Comparison of ENCODE assay signal across 8 cellular contexts in genomic region chr1:156445789-156446263, GRCh38. TPM values are rescaled to one million over a fixed set of nuclear protein-coding genes. Genes with fewer than 3 reads are reported as not detected.
A peak's percentile ranks its signal among the peaks of the same experiment; 100 is the strongest.
DNase-seq lines count a peak whose midpoint lies in the region; ATAC-seq, FAIRE-seq and TF ChIP-seq lines count a peak whose summit lies in the region.

No MANE protein-coding gene starts in this region.

- POLR2A ChIA-PET in BJ (lab: Charles Lee), result interaction anchor here (0.6 to 1.2 kb wide), 2 partner anchors 59 to 60 kb away, joined by 4 read pairs; no protein-coding TSS in a partner anchor
- POLR2A ChIA-PET in HepG2 (lab: Yijun Ruan, JAX), result interaction anchor here (0.7 to 1.8 kb wide), 8 partner anchors 12 to 163 kb away, joined by 3 to 21 read pairs (median 4); partner anchors contain the start of gene SMG5

- peak overlapping the region; percentile 44 for H3K4me3 Mint-ChIP-seq in chondrocyte (ENCODE audit: unreplicated experiment)

- TF ChIP-seq POLR2A in HepG2 (IDR thresholded peaks at IDR 0.05; ENCODE audit: insufficient read depth in 1 of 2, low read depth in 2 of 2, low read length in 2 of 2), result no peak

- no peak overlapping the region for H3K27ac Mint-ChIP-seq in chondrocyte (ENCODE audit: unreplicated experiment)

- TF ChIP-seq CTCF in BJ (IDR thresholded peaks at IDR 0.05; ENCODE audit: insufficient read depth, low read depth, low read length) (peak; percentile 98), chondrocyte (IDR thresholded peaks at IDR 0.05) (peak; percentile 94), HepG2 (CRISPR knock-in tag; IDR thresholded peaks at IDR 0.05) (peak; percentile 96)

- no peaks in the 10 kb centered on the region for H3K9me3 ChIP-seq in HepG2 (ENCODE audit: low read length)

- no peak overlapping the region for H3K27ac ChIP-seq in HepG2 (ENCODE audit: extremely low read length, insufficient read depth, low read length)

- H4K20me1 ChIP-seq in HepG2 (ENCODE audit: insufficient read depth, low read length), result no peaks in the 10 kb centered on the region; the same call in 1 of the 2 replicates

- peak; percentile 93 for TF ChIP-seq RAD21 in HepG2 (CRISPR knock-in tag; IDR thresholded peaks at IDR 0.05)

- BruUV-seq in HepG2 (replicated peaks; lab: Mats Ljungman, UMichigan), result no TSS peak

- peak; percentile 92 for FAIRE-seq in HepG2 (lab: Jason Lieb, UNC)

- intact Hi-C loops in HepG2 (cut with micrococcal nuclease; ENCODE audit: unreplicated experiment), result no loop called here

- H3K4me1 ChIP-seq in HepG2 (ENCODE audit: insufficient read depth, low read length), result no peaks in the 10 kb centered on the region

- peak; percentile 58 for ATAC-seq in HG02798 (IDR thresholded peaks at IDR 0.05; ENCODE audit: poor library complexity, unreplicated experiment)
- ATAC-seq in HepG2, result peak; percentile 98
- ATAC-seq in GM18520 (IDR thresholded peaks at IDR 0.05; ENCODE audit: unreplicated experiment), result no peak

- no peak overlapping the region for H2AFZ ChIP-seq in HepG2 (ENCODE audit: low read length)

- CTCF ChIA-PET in BJ (lab: Yijun Ruan, JAX), result interaction anchor here (0.5 to 2.9 kb wide), 53 partner anchors 9 to 353 kb away, joined by 3 to 172 read pairs (median 4); partner anchors contain the start of genes GPATCH4 and NAXE
- CTCF ChIA-PET in HepG2 (lab: Yijun Ruan, JAX; ENCODE audit: low intra/inter-chr PET ratio, low total read pairs), result interaction anchor here (1.6 to 3.9 kb wide), 3 partner anchors 57 to 89 kb away, joined by 3 to 76 read pairs (median 26); no protein-coding TSS in a partner anchor

- H3K9ac ChIP-seq in HepG2 (ENCODE audit: insufficient read depth, low read depth, low read length), result no peak overlapping the region

- H3K4me3 ChIP-seq in BJ (ENCODE audit: low read depth, low read length) (no peak overlapping the region), HepG2 (replicated peaks in 1 of 3; ENCODE audit: insufficient read depth in 1 of 3, low read depth in 2 of 3, low read length in 3 of 3) (peak overlapping the region in 1 of 3 experiments; percentile 30; a peak in 1 of 6 replicates)

- peak overlapping the region; percentile 73 for H3K4me2 ChIP-seq in HepG2 (ENCODE audit: low read depth, low read length)

- TF ChIP-seq EP300 in HepG2 (IDR thresholded peaks at IDR 0.05; ENCODE audit: low read depth in 2 of 2, low read length in 2 of 2), result no peak
- TF ChIP-seq EP300 in HepG2 (CRISPR knock-in tag; IDR thresholded peaks at IDR 0.05; ENCODE audit: borderline replicate concordance), result no peak

- H3K79me2 ChIP-seq in HepG2 (ENCODE audit: insufficient read depth, low read length), result no peaks in the 10 kb centered on the region

- H3K27me3 ChIP-seq in BJ (ENCODE audit: control insufficient read depth, insufficient read depth, low read length) (peaks cover 33% of the 10 kb centered on the region), HepG2 (ENCODE audit: control insufficient read depth in 1 of 2, insufficient read depth in 2 of 2, low read length in 2 of 2) (peaks cover 0 to 30% of the 10 kb centered on the region in 2 experiments; a peak in 3 of 5 replicates)

- in situ Hi-C loops in HepG2 (cut with HindIII; ENCODE audit: extremely low pct_ligation_motif_present, low pct_unique_long_range_greater_than_20kb), result loop anchor here (10.0 kb wide), 1 partner anchor 91 kb away; no protein-coding TSS in a partner anchor

- peaks cover 5% of the 10 kb centered on the region for H3K36me3 Mint-ChIP-seq in chondrocyte (ENCODE audit: low read depth)

- H3K9me3 Mint-ChIP-seq in chondrocyte (ENCODE audit: low read depth), result no peaks in the 10 kb centered on the region

- peaks cover 5% of the 10 kb centered on the region for H3K4me1 Mint-ChIP-seq in chondrocyte (ENCODE audit: low read depth)

- no peaks in the 10 kb centered on the region for H3K36me3 ChIP-seq in BJ (ENCODE audit: control insufficient read depth, insufficient read depth, low read length)
- no peaks in the 10 kb centered on the region for H3K36me3 ChIP-seq in HepG2 (replicated peaks in 1 of 2; ENCODE audit: control insufficient read depth in 1 of 2, insufficient read depth in 2 of 2, low read length in 2 of 2)

- DNase-seq in BJ (ENCODE audit: low read depth), result peak; percentile 13
- DNase-seq in NCI-H524 treated with DMSO at 0.1 percent for 48 hours (lab: John Stamatoyannopoulos, UW), result peak; percentile 55
- DNase-seq in activated CD4-positive, alpha-beta T cell treated with anti-CD3 and anti-CD28 coated beads for 48 hours, result peak; percentile 87
- no peak for DNase-seq in chondrocyte (ENCODE audit: low spot score)
- DNase-seq in HepG2 (ENCODE audit: low spot score), result peak; percentile 83
- peak; percentile 38 to 74 (median 55) for DNase-seq in stimulated activated CD4-positive, alpha-beta T cell treated with anti-CD3 and anti-CD28 coated beads, TNF-alpha, amount 100 ng/mL, for 1 hour (ENCODE audit: low read depth in 3 of 3, low spot score in 1 of 3)

- 1% methylated on average over 11 of the region's 11 CpGs for WGBS in HepG2 (ENCODE audit: low lambda C conversion rate)

- H3K27me3 Mint-ChIP-seq in chondrocyte (ENCODE audit: low read depth), result peaks cover 53% of the 10 kb centered on the region

TF ChIP-seq in HepG2, 621 proteins besides CTCF, POLR2A, EP300 and RAD21 (continues in another document):
- no peak for TF ChIP-seq ZNF746 (CRISPR knock-in tag; IDR thresholded peaks at IDR 0.05)
- TF ChIP-seq, protein P1, sequence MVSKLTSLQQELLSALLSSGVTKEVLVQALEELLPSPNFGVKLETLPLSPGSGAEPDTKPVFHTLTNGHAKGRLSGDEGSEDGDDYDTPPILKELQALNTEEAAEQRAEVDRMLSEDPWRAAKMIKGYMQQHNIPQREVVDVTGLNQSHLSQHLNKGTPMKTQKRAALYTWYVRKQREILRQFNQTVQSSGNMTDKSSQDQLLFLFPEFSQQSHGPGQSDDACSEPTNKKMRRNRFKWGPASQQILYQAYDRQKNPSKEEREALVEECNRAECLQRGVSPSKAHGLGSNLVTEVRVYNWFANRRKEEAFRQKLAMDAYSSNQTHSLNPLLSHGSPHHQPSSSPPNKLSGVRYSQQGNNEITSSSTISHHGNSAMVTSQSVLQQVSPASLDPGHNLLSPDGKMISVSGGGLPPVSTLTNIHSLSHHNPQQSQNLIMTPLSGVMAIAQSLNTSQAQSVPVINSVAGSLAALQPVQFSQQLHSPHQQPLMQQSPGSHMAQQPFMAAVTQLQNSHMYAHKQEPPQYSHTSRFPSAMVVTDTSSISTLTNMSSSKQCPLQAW (CRISPR knock-in tag; IDR thresholded peaks at IDR 0.05), result 0 out of 2 replicates have a peak, but pooled peaks have one; percentile 29
- TF ChIP-seq, protein P2, sequence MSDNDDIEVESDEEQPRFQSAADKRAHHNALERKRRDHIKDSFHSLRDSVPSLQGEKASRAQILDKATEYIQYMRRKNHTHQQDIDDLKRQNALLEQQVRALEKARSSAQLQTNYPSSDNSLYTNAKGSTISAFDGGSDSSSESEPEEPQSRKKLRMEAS (IDR thresholded peaks at IDR 0.05), result no peak
- no peak for TF ChIP-seq ZNF629 (CRISPR knock-in tag; conservative IDR thresholded peaks at IDR 0.05)
- TF ChIP-seq ZMYM4 (CRISPR knock-in tag; IDR thresholded peaks at IDR 0.05), result no peak
- no peak for TF ChIP-seq ZFP41 (CRISPR knock-in tag; IDR thresholded peaks at IDR 0.05; ENCODE audit: borderline replicate concordance)
- peak; percentile 36; the same call in 1 of the 2 replicates for TF ChIP-seq ZNF205 (CRISPR knock-in tag; IDR thresholded peaks at IDR 0.05)
- peak; percentile 29 for TF ChIP-seq SKI (IDR thresholded peaks at IDR 0.05; ENCODE audit: partially characterized antibody)
- no peak for TF ChIP-seq ZNF329 (CRISPR knock-in tag; IDR thresholded peaks at IDR 0.05; ENCODE audit: low read depth)
- TF ChIP-seq, protein P3, sequence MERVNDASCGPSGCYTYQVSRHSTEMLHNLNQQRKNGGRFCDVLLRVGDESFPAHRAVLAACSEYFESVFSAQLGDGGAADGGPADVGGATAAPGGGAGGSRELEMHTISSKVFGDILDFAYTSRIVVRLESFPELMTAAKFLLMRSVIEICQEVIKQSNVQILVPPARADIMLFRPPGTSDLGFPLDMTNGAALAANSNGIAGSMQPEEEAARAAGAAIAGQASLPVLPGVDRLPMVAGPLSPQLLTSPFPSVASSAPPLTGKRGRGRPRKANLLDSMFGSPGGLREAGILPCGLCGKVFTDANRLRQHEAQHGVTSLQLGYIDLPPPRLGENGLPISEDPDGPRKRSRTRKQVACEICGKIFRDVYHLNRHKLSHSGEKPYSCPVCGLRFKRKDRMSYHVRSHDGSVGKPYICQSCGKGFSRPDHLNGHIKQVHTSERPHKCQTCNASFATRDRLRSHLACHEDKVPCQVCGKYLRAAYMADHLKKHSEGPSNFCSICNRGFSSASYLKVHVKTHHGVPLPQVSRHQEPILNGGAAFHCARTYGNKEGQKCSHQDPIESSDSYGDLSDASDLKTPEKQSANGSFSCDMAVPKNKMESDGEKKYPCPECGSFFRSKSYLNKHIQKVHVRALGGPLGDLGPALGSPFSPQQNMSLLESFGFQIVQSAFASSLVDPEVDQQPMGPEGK (CRISPR knock-in tag; IDR thresholded peaks at IDR 0.05), result peak; percentile 34; the same call in 1 of the 2 replicates

RNA-seq across cellular contexts. Expression of gene MEF2D, which starts 54.7 kb away (rescaled TPM):
- polyA plus RNA-seq in BJ (2011; rRNA removed) (11.7 and 15.1 TPM in 2 replicates), HepG2 (2011; rRNA removed) (3.9 and 4.8 TPM in 2 replicates)
- 16.7 and 23.6 TPM in 2 replicates for polyA minus RNA-seq in BJ (2011; rRNA and poly(A)+ RNA removed)
- total RNA-seq in chondrocyte (42.3 to 64.7 TPM (median 62.0 TPM) in 3 replicates), HepG2 (2016; rRNA removed; fragmentation: Illumina TruSeq; extraction: Trizol) (1.3 and 1.6 TPM in 2 replicates)
- total RNA-seq in HepG2 (2016; cell fraction: cytosol; rRNA removed; fragmentation: Illumina TruSeq; extraction: Trizol; ENCODE audit: low read depth), result 0.10 and 0.18 TPM in 2 replicates
- 0.94 and 1.4 TPM in 2 replicates for total RNA-seq in HepG2 (2016; cell fraction: insoluble cytoplasmic fraction; rRNA removed; fragmentation: Illumina TruSeq; extraction: Trizol)
- total RNA-seq in HepG2 (2016; cell fraction: membrane; rRNA removed; fragmentation: Illumina TruSeq; extraction: Trizol), result 0.86 and 1.1 TPM in 2 replicates
- total RNA-seq in HepG2 (2016; cell fraction: nucleus; rRNA removed; fragmentation: Illumina TruSeq; extraction: Trizol), result 1.6 and 2.1 TPM in 2 replicates
- polyA plus RNA-seq in HepG2 (2011; cell fraction: cytosol; rRNA removed), result 3.4 and 4.5 TPM in 2 replicates
- 16.7 and 19.0 TPM in 2 replicates for polyA plus RNA-seq in HepG2 (2011; cell fraction: nucleus; rRNA removed)
- 7.2 and 7.9 TPM in 2 replicates for polyA plus RNA-seq in HepG2 (2012)
- polyA plus RNA-seq in HepG2 (2016; cell fraction: cytosol; fragmentation: Illumina TruSeq; extraction: Trizol; ENCODE audit: low read depth), result 0.14 and 0.24 TPM in 2 replicates
- polyA plus RNA-seq in HepG2 (2016; cell fraction: insoluble cytoplasmic fraction; fragmentation: Illumina TruSeq; extraction: Trizol; ENCODE audit: low read depth), result 2.7 and 4.2 TPM in 2 replicates
- polyA plus RNA-seq in HepG2 (2016; cell fraction: membrane; fragmentation: Illumina TruSeq; extraction: Trizol; ENCODE audit: low read depth), result 0.64 and 0.70 TPM in 2 replicates
- 5.2 and 6.2 TPM in 2 replicates for polyA plus RNA-seq in HepG2 (2016; cell fraction: nucleus; fragmentation: Illumina TruSeq; extraction: Trizol; ENCODE audit: insufficient read depth, low read depth)
- polyA minus RNA-seq in HepG2 (2011; rRNA and poly(A)+ RNA removed; ENCODE audit: low replicate concordance), result 6.9 and 12.7 TPM in 2 replicates
- 4.3 and 7.2 TPM in 2 replicates for polyA minus RNA-seq in HepG2 (2011; cell fraction: cytosol; rRNA and poly(A)+ RNA removed)
- polyA minus RNA-seq in HepG2 (2011; cell fraction: nucleus; rRNA and poly(A)+ RNA removed), result 5.4 and 6.3 TPM in 2 replicates

Comparison
In these comparisons a context has a peak if more than half of its experiments do, and no peak if none do; other contexts are left out.
1. RNA of gene MEF2D, which starts 54.7 kb away (total RNA-seq): 42.3 to 64.7 TPM in chondrocyte; 0.10 to 2.1 TPM in HepG2; every median in the first group is over 10 times any median in the second.
2. Peak in every context shown above with its lines, with median percentiles within 50 percentile points of each other: CTCF ChIP-seq.